Comparison of ENCODE assay signal across 8 cellular contexts in genomic region chr3:15271785-15272381, GRCh38.
DNase-seq lines count a peak whose midpoint lies in the region; ATAC-seq and TF ChIP-seq lines count a peak whose summit lies in the region.

No MANE protein-coding gene starts in this region.

- H3K27ac Mint-ChIP-seq in activated naive CD4-positive, alpha-beta T cell treated with anti-CD3 and anti-CD28 coated beads, Interleukin-2, amount 10 ng/mL, durations not matched to agents 7 days and 5 days, result peak overlapping the region; percentile 87
- H3K27ac Mint-ChIP-seq in osteocyte (ENCODE audit: unreplicated experiment), result no peak overlapping the region

- no peaks in the 10 kb centered on the region for H3K9me3 ChIP-seq in vagina

- no peaks in the 10 kb centered on the region for H3K27me3 Mint-ChIP-seq in activated naive CD4-positive, alpha-beta T cell treated with anti-CD3 and anti-CD28 coated beads, Interleukin-2, amount 10 ng/mL, durations not matched to agents 7 days and 5 days
- no peaks in the 10 kb centered on the region for H3K27me3 Mint-ChIP-seq in osteocyte (ENCODE audit: unreplicated experiment)

- H3K27me3 ChIP-seq in vagina, result no peaks in the 10 kb centered on the region

- H3K4me1 ChIP-seq in vagina, result peaks cover 28% of the 10 kb centered on the region

- intact Hi-C loops in vagina (cut with DNase I), result no loop called here

- no peak for TF ChIP-seq POLR2A in vagina (IDR thresholded peaks at IDR 0.05)

- DNase-seq in GM12865 (ENCODE audit: low read depth), result peak; percentile 93
- DNase-seq in T follicular helper cell (ENCODE audit: low read depth), result peak; percentile 76
- peak; percentile 90 for DNase-seq in activated naive CD4-positive, alpha-beta T cell treated with anti-CD3 and anti-CD28 coated beads, Interleukin-2, amount 10 ng/mL, durations not matched to agents 7 days and 5 days
- peak; percentile 54 for DNase-seq in osteocyte (ENCODE audit: extremely low spot score, unreplicated experiment)
- DNase-seq in vagina (ENCODE audit: extremely low spot score in 2 of 2), result peak in 1 of 2 donors; percentile 87
- DNase-seq in cerebellum (ENCODE audit: low spot score), result no peak
- DNase-seq in retina, result no peak

- no peaks in the 10 kb centered on the region for H3K36me3 ChIP-seq in vagina

- no peaks in the 10 kb centered on the region for H3K9me3 Mint-ChIP-seq in activated naive CD4-positive, alpha-beta T cell treated with anti-CD3 and anti-CD28 coated beads, Interleukin-2, amount 10 ng/mL, durations not matched to agents 7 days and 5 days
- no peaks in the 10 kb centered on the region for H3K9me3 Mint-ChIP-seq in osteocyte (ENCODE audit: unreplicated experiment)

- peaks cover 45% of the 10 kb centered on the region for H3K36me3 Mint-ChIP-seq in activated naive CD4-positive, alpha-beta T cell treated with anti-CD3 and anti-CD28 coated beads, Interleukin-2, amount 10 ng/mL, durations not matched to agents 7 days and 5 days
- no peaks in the 10 kb centered on the region for H3K36me3 Mint-ChIP-seq in osteocyte (ENCODE audit: unreplicated experiment)

- TF ChIP-seq CTCF in GM12865 (IDR thresholded peaks at IDR 0.05; ENCODE audit: insufficient read depth, low read depth, low read length, missing control alignments) (no peak), osteocyte (IDR thresholded peaks at IDR 0.05) (no peak), vagina (IDR thresholded peaks at IDR 0.05) (no peak)

- ATAC-seq in HG02798 (IDR thresholded peaks at IDR 0.05; ENCODE audit: poor library complexity, unreplicated experiment), result peak; percentile 70

- peak overlapping the region; percentile 56 for H3K27ac ChIP-seq in vagina

- H3K4me1 Mint-ChIP-seq in activated naive CD4-positive, alpha-beta T cell treated with anti-CD3 and anti-CD28 coated beads, Interleukin-2, amount 10 ng/mL, durations not matched to agents 7 days and 5 days, result peaks cover 83% of the 10 kb centered on the region
- H3K4me1 Mint-ChIP-seq in osteocyte (ENCODE audit: unreplicated experiment), result peaks cover 15% of the 10 kb centered on the region

- CTCF ChIA-PET in activated naive CD4-positive, alpha-beta T cell treated with anti-CD3 and anti-CD28 coated beads, Interleukin-2, amount 10 ng/mL, durations not matched to agents 7 days and 5 days (lab: Charles Lee), result interaction anchor here (0.9 to 10.8 kb wide), 5 partner anchors 19 to 133 kb away, joined by 3 to 182 read pairs (median 3); partner anchors contain the start of gene SH3BP5

- peak overlapping the region; percentile 63 for H3K4me3 Mint-ChIP-seq in activated naive CD4-positive, alpha-beta T cell treated with anti-CD3 and anti-CD28 coated beads, Interleukin-2, amount 10 ng/mL, durations not matched to agents 7 days and 5 days
- H3K4me3 Mint-ChIP-seq in osteocyte (ENCODE audit: unreplicated experiment), result no peak overlapping the region

- H3K4me3 ChIP-seq in GM12865 (ENCODE audit: low read depth, low read length) (no peak overlapping the region; the same call in 1 of the 2 replicates), vagina (no peak overlapping the region)

Comparison
In these comparisons a context has a peak if more than half of its experiments do, and no peak if none do; other contexts are left out.
1. DNase-seq: peak in GM12865 (single experiment), T follicular helper cell (single experiment), activated naive CD4-positive, alpha-beta T cell treated with anti-CD3 and anti-CD28 coated beads, Interleukin-2, amount 10 ng/mL, durations not matched to agents 7 days and 5 days (single experiment) and osteocyte (single experiment); none in cerebellum (single experiment) and retina (single experiment).